Comparison of ENCODE assay signal across 13 cellular contexts in the genomic region with DNA sequence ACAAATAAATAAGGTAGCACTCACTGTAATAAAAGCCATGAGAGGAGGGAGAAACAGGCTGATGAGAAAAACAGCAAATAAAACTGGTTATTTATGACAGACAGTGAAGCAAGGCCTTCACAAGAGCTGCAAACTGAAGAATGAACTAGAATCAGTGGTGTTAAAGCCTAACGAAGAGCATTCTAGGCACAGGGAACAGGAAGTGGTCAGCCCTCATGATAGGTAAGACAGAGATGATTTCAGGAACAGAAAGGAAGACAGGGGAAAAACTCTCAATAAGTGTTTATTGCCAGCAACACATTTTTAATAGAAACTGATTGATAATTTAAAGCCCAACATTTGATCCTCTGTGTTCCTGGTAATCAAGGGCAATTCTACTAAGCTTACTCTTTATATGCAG.
A peak's percentile ranks its signal among the peaks of the same experiment; 100 is the strongest.
DNase-seq lines count a peak whose midpoint lies in the region; ATAC-seq lines count a peak whose summit lies in the region.
"Had no signal": no experiment of that assay in that cellular context is flagged by ENCODE, and none has a peak within 500 bp of the region (broad histone marks: within the 10 kb centered on the region; RNA-seq: fewer than 3 reads in every experiment).

No MANE protein-coding gene starts in this region.

- intact Hi-C loops in posterior vena cava (cut with DNase I) = no loop called here

- ATAC-seq in GM18498 (IDR thresholded peaks at IDR 0.05; ENCODE audit: unreplicated experiment) (peak; percentile 65), GM19452 (IDR thresholded peaks at IDR 0.05; ENCODE audit: unreplicated experiment) (peak; percentile 55), HG02884 (IDR thresholded peaks at IDR 0.05; ENCODE audit: unreplicated experiment) (peak; percentile 56), HG03565 (IDR thresholded peaks at IDR 0.05; ENCODE audit: unreplicated experiment) (peak; percentile 51)
- ATAC-seq: effector memory CD8-positive, alpha-beta T cell had no signal

- no peak for DNase-seq in NCI-H524 treated with DMSO at 0.1 percent for 48 hours (lab: John Stamatoyannopoulos, UW)
- no peak for DNase-seq in midbrain (lab: John Stamatoyannopoulos, UW)
- no peak for DNase-seq in NCI-H1417 (lab: John Stamatoyannopoulos, UW)
- no peak for DNase-seq in posterior vena cava (ENCODE audit: low spot score)
- DNase-seq: activated CD4-positive, alpha-beta T cell treated with anti-CD3 and anti-CD28 coated beads for 48 hours; Calu3; effector memory CD8-positive, alpha-beta T cell; NCI-H187 treated with DMSO at 0.1 percent for 48 hours; T-helper 1 cell had no signal
